ENCODE assay signal across 13 cellular contexts in genomic region chr21:35924714-35925301, GRCh38.
DNase-seq lines count a peak whose midpoint lies in the region; ATAC-seq and TF ChIP-seq lines count a peak whose summit lies in the region.
"Had no signal": no experiment of that assay in that cellular context is flagged by ENCODE, and none has a peak within 500 bp of the region (broad histone marks: within the 10 kb centered on the region; RNA-seq: fewer than 3 reads in every experiment).

No MANE protein-coding gene starts in this region.

- peak overlapping the region; percentile 19 for H2AFZ ChIP-seq in mammary epithelial cell (ENCODE audit: low read depth, low read length)
- H2AFZ ChIP-seq: neural progenitor cell had no signal

- ATAC-seq in CD8-positive, alpha-beta T cell = peak; percentile 14
- no peak for ATAC-seq in HG03378 (IDR thresholded peaks at IDR 0.05; ENCODE audit: unreplicated experiment)
- ATAC-seq: GM12878 had no signal

- no peak for DNase-seq in CD8-positive, alpha-beta T cell
- DNase-seq in MG63 = peak; percentile 76
- peak; percentile 99 for DNase-seq in mammary epithelial cell
- peak; percentile 62 for DNase-seq in non-pigmented ciliary epithelial cell (ENCODE audit: low read depth)
- DNase-seq in Ammon's horn (ENCODE audit: low spot score) = no peak
- DNase-seq in A673 (ENCODE audit: low spot score) = no peak
- DNase-seq in dedifferentiated amniotic fluid mesenchymal stem cell (ENCODE audit: extremely low spot score) = no peak
- DNase-seq: activated CD4-positive, alpha-beta T cell treated with anti-CD3 and anti-CD28 coated beads for 1 hour; endodermal cell; NCI-H1417 treated with DMSO at 0.1 percent for 48 hours had no signal

- intact Hi-C loops in CD8-positive, alpha-beta T cell (cut with DNase I, micrococcal nuclease) = no loop called here
- intact Hi-C loops in mammary epithelial cell (cut with micrococcal nuclease) = no loop called here
- intact Hi-C loops in A673 (cut with micrococcal nuclease; ENCODE audit: unreplicated experiment) = no loop called here

- in situ Hi-C loops in mammary epithelial cell (cut with MboI; ENCODE audit: low sequenced_read_pairs in 2 of 2) = loop anchor here in 1 of 2 donors (25.0 kb wide), 2 partner anchors 513 to 713 kb away; no protein-coding TSS in a partner anchor

- CTCF ChIA-PET in CD8-positive, alpha-beta T cell (lab: Charles Lee) = no interaction called here
- CTCF ChIA-PET in mammary epithelial cell (lab: Charles Lee; ENCODE audit: low non-redundant PET) (no interaction called here), A673 (lab: Charles Lee) (no interaction called here)

- no peak for TF ChIP-seq CTCF in CD8-positive, alpha-beta T cell (IDR thresholded peaks at IDR 0.05)
- TF ChIP-seq CTCF in mammary epithelial cell (conservative IDR thresholded peaks at IDR 0.05 in 1 of 2, IDR thresholded peaks at IDR 0.05 in 1 of 2; ENCODE audit: extremely low read depth in 1 of 2, insufficient read depth in 1 of 2, low read depth in 1 of 2, low read length in 2 of 2) = no peak
- no peak for TF ChIP-seq CTCF in A673 (conservative IDR thresholded peaks at IDR 0.05; ENCODE audit: low read depth, low read length)

- no peaks in the 10 kb centered on the region for H3K9me3 Mint-ChIP-seq in CD8-positive, alpha-beta T cell
- H3K9me3 Mint-ChIP-seq: endodermal cell had no signal

- H4K20me1 ChIP-seq in mammary epithelial cell (ENCODE audit: insufficient read depth, low read length) = no peaks in the 10 kb centered on the region

- no peak overlapping the region for H3K27ac Mint-ChIP-seq in CD8-positive, alpha-beta T cell
- H3K27ac Mint-ChIP-seq: endodermal cell, neural progenitor cell had no signal

- H3K27me3 ChIP-seq in CD8-positive, alpha-beta T cell (ENCODE audit: insufficient read depth, low read length) = no peaks in the 10 kb centered on the region
- H3K27me3 ChIP-seq in MG63 = no peaks in the 10 kb centered on the region
- no peaks in the 10 kb centered on the region for H3K27me3 ChIP-seq in mammary epithelial cell (ENCODE audit: insufficient read depth, low read length)
- H3K27me3 ChIP-seq in A673 (replicated peaks; ENCODE audit: insufficient read depth, low read depth, low read length, poor library complexity) = peaks cover 3% of the 10 kb centered on the region
- H3K27me3 ChIP-seq: neural progenitor cell had no signal

- H3K79me2 ChIP-seq in mammary epithelial cell (ENCODE audit: insufficient read depth, low read length) = no peaks in the 10 kb centered on the region

- no peaks in the 10 kb centered on the region for H3K9me3 ChIP-seq in CD8-positive, alpha-beta T cell (ENCODE audit: low read length)
- no peaks in the 10 kb centered on the region for H3K9me3 ChIP-seq in MG63
- H3K9me3 ChIP-seq in mammary epithelial cell (replicated peaks; ENCODE audit: insufficient read depth, low read length) = no peaks in the 10 kb centered on the region
- H3K9me3 ChIP-seq in A673 (ENCODE audit: low read depth, low read length, poor library complexity, severe bottlenecking) = no peaks in the 10 kb centered on the region

- 10% methylated on average over 6 of the region's 6 CpGs for WGBS in mammary epithelial cell (ENCODE audit: low coverage, missing lambda C conversion rate)

- H3K4me1 Mint-ChIP-seq in CD8-positive, alpha-beta T cell (ENCODE audit: low read depth) = no peaks in the 10 kb centered on the region
- H3K4me1 Mint-ChIP-seq: endodermal cell had no signal

- H3K27ac ChIP-seq in CD8-positive, alpha-beta T cell (ENCODE audit: low read depth, low read length) = no peak overlapping the region
- H3K27ac ChIP-seq in mammary epithelial cell (ENCODE audit: insufficient read depth, low read depth, low read length) (peak overlapping the region; percentile 4), A673 (ENCODE audit: low read depth, low read length, poor library complexity, severe bottlenecking) (no peak overlapping the region)
- H3K27ac ChIP-seq: neural progenitor cell had no signal

- H3K36me3 ChIP-seq in CD8-positive, alpha-beta T cell (ENCODE audit: insufficient read depth, low read length) = no peaks in the 10 kb centered on the region
- H3K36me3 ChIP-seq in MG63 = no peaks in the 10 kb centered on the region
- H3K36me3 ChIP-seq in mammary epithelial cell (ENCODE audit: insufficient read depth, low read length) = no peaks in the 10 kb centered on the region
- H3K36me3 ChIP-seq in A673 (ENCODE audit: insufficient read depth, low read length, poor library complexity, severe bottlenecking) = no peaks in the 10 kb centered on the region
- H3K36me3 ChIP-seq: neural progenitor cell had no signal

- peaks cover 16% of the 10 kb centered on the region for H3K27me3 Mint-ChIP-seq in CD8-positive, alpha-beta T cell (ENCODE audit: low read depth)

- POLR2A ChIA-PET in CD8-positive, alpha-beta T cell (lab: Charles Lee) = no interaction called here
- POLR2A ChIA-PET in A673 (lab: Charles Lee; ENCODE audit: low non-redundant PET) = no interaction called here

- H3K4me1 ChIP-seq in CD8-positive, alpha-beta T cell (ENCODE audit: insufficient read depth, low read length) = no peaks in the 10 kb centered on the region
- H3K4me1 ChIP-seq in mammary epithelial cell (ENCODE audit: insufficient read depth, low read length) = peaks cover 28% of the 10 kb centered on the region
- peaks cover 1% of the 10 kb centered on the region for H3K4me1 ChIP-seq in A673 (ENCODE audit: insufficient read depth, low read length, poor library complexity, severe bottlenecking)
- H3K4me1 ChIP-seq: neural progenitor cell had no signal

- peak overlapping the region; percentile 14 for H3K4me2 ChIP-seq in mammary epithelial cell (ENCODE audit: insufficient read depth, low read depth, low read length)
- H3K4me2 ChIP-seq: neural progenitor cell had no signal

- dilution Hi-C loops in mammary epithelial cell (cut with HindIII; ENCODE audit: low sequenced_read_pairs) = no loop called here

- H3K4me3 Mint-ChIP-seq in CD8-positive, alpha-beta T cell = no peak overlapping the region
- H3K4me3 Mint-ChIP-seq: endodermal cell, neural progenitor cell had no signal

- BruUV-seq in mammary epithelial cell (replicated peaks; lab: Mats Ljungman, UMichigan) = no TSS peak
- BruUV-seq in A673 (replicated peaks; lab: Mats Ljungman, UMichigan) = no TSS peak

- no peak overlapping the region for H3K9ac ChIP-seq in mammary epithelial cell (ENCODE audit: insufficient read depth, low read length)
- H3K9ac ChIP-seq: neural progenitor cell had no signal

- no peak overlapping the region for H3K4me3 ChIP-seq in CD8-positive, alpha-beta T cell (ENCODE audit: low read depth, low read length)
- no peak overlapping the region for H3K4me3 ChIP-seq in MG63
- H3K4me3 ChIP-seq in mammary epithelial cell (replicated peaks in 1 of 3; ENCODE audit: insufficient read depth in 1 of 3, low read depth in 2 of 3, low read length in 3 of 3) = no peak overlapping the region
- H3K4me3 ChIP-seq in A673 (ENCODE audit: low read depth, low read length, poor library complexity, severe bottlenecking) = no peak overlapping the region
- H3K4me3 ChIP-seq: GM12878, neural progenitor cell had no signal

- H3K36me3 Mint-ChIP-seq in CD8-positive, alpha-beta T cell = no peaks in the 10 kb centered on the region
- H3K36me3 Mint-ChIP-seq: neural progenitor cell had no signal

Comparison
In these comparisons a context has a peak if more than half of its experiments do, and no peak if none do; other contexts are left out.
1. DNase-seq: peak in MG63 (single experiment), mammary epithelial cell (single experiment) and non-pigmented ciliary epithelial cell (single experiment); none in CD8-positive, alpha-beta T cell (0 of 7), Ammon's horn (single experiment), A673 (single experiment) and dedifferentiated amniotic fluid mesenchymal stem cell (single experiment).